Comparison of ENCODE assay signal across 1 cellular context in the genomic region with DNA sequence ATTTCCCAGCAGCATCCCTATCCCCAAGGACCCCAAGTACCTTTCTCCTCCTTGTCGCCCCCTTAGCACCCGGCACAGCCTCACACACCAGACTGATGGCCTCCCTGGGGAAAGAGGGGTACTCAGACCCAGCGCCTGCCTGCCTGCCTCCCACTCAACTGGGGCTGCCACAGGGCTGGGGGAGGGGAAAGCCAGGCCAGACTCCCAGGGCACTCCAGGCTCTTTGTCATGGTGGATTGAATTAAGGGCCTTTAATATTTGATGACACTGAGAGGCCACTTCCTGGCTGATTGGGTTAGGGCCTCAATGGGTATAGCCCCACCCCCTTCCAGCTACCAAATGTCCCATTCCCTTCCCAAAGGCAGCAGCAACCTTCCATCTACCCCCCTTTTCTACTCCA.
TF ChIP-seq lines count a peak whose summit lies in the region.

No MANE protein-coding gene starts in this region.

TF ChIP-seq in K562, 482 proteins besides CTCF, POLR2A, EP300 and RAD21:
- 0 out of 2 replicates have a peak, but pooled peaks have one; percentile 27 for TF ChIP-seq POLR2G (IDR thresholded peaks at IDR 0.05; ENCODE audit: low read depth, low read length)
- TF ChIP-seq, protein P1, sequence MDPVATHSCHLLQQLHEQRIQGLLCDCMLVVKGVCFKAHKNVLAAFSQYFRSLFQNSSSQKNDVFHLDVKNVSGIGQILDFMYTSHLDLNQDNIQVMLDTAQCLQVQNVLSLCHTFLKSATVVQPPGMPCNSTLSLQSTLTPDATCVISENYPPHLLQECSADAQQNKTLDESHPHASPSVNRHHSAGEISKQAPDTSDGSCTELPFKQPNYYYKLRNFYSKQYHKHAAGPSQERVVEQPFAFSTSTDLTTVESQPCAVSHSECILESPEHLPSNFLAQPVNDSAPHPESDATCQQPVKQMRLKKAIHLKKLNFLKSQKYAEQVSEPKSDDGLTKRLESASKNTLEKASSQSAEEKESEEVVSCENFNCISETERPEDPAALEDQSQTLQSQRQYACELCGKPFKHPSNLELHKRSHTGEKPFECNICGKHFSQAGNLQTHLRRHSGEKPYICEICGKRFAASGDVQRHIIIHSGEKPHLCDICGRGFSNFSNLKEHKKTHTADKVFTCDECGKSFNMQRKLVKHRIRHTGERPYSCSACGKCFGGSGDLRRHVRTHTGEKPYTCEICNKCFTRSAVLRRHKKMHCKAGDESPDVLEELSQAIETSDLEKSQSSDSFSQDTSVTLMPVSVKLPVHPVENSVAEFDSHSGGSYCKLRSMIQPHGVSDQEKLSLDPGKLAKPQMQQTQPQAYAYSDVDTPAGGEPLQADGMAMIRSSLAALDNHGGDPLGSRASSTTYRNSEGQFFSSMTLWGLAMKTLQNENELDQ (CRISPR knock-in tag; IDR thresholded peaks at IDR 0.05; ENCODE audit: borderline replicate concordance), result no peak
- no peak for TF ChIP-seq NCOA4 (IDR thresholded peaks at IDR 0.05; ENCODE audit: partially characterized antibody)
- no peak for TF ChIP-seq SAFB (IDR thresholded peaks at IDR 0.05; ENCODE audit: borderline replicate concordance, low read depth, low read length)
- TF ChIP-seq ZKSCAN8 (CRISPR knock-in tag; IDR thresholded peaks at IDR 0.05), result no peak
- no peak for TF ChIP-seq MEF2A (IDR thresholded peaks at IDR 0.05; ENCODE audit: control insufficient read depth, low read depth, low read length)
- no peak for TF ChIP-seq ZNF431 (CRISPR knock-in tag; IDR thresholded peaks at IDR 0.05)
- no peak for TF ChIP-seq GABPA (tag; conservative IDR thresholded peaks at IDR 0.05; ENCODE audit: low read depth)
- TF ChIP-seq NUFIP1 (IDR thresholded peaks at IDR 0.05; ENCODE audit: partially characterized antibody), result no peak
- TF ChIP-seq ZFPM2 (CRISPR knock-in tag; IDR thresholded peaks at IDR 0.05), result no peak
- TF ChIP-seq EP400 (IDR thresholded peaks at IDR 0.05), result no peak
- TF ChIP-seq, protein P2, sequence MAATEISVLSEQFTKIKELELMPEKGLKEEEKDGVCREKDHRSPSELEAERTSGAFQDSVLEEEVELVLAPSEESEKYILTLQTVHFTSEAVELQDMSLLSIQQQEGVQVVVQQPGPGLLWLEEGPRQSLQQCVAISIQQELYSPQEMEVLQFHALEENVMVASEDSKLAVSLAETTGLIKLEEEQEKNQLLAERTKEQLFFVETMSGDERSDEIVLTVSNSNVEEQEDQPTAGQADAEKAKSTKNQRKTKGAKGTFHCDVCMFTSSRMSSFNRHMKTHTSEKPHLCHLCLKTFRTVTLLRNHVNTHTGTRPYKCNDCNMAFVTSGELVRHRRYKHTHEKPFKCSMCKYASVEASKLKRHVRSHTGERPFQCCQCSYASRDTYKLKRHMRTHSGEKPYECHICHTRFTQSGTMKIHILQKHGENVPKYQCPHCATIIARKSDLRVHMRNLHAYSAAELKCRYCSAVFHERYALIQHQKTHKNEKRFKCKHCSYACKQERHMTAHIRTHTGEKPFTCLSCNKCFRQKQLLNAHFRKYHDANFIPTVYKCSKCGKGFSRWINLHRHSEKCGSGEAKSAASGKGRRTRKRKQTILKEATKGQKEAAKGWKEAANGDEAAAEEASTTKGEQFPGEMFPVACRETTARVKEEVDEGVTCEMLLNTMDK (IDR thresholded peaks at IDR 0.05; ENCODE audit: borderline replicate concordance, insufficient read depth, low read depth, low read length, poor library complexity, severe bottlenecking), result no peak
- TF ChIP-seq ZSCAN29 (IDR thresholded peaks at IDR 0.05), result no peak
- no peak for TF ChIP-seq EHMT2 (IDR thresholded peaks at IDR 0.05)
- TF ChIP-seq RBFOX2 (IDR thresholded peaks at IDR 0.05; ENCODE audit: low read depth, low read length), result peak; percentile 54
